Comparison of ENCODE assay signal across 38 cellular contexts in the genomic region with DNA sequence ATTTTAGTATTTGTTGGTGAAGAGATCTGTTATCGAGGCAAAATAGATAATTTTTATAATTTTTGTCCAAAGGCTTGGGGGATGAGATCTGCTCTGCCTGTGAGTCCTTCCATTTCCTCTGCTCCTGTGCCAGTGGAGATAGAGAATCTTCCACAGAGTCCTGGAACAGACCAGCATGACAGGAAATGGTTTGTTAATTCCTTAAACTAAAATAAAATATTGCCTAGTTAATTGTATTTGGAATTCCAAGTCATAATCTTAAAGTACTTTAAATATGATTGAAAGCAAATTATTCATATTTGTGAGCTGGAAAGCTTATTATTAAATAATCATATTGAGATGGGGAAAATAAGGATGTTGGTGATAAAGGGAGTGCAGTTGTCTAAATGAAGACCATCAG.
"Had no signal": no experiment of that assay in that cellular context is flagged by ENCODE, and none has a peak within 500 bp of the region (broad histone marks: within the 10 kb centered on the region; RNA-seq: fewer than 3 reads in every experiment).

No MANE protein-coding gene starts in this region.

- H3K27me3 ChIP-seq: ascending aorta, cardiac muscle cell had no signal

- H3K36me3 ChIP-seq: cardiac muscle cell had no signal

- H3K4me1 ChIP-seq: ascending aorta had no signal

- H3K4me3 Mint-ChIP-seq: activated CD4-positive, alpha-beta memory T cell treated with anti-CD3 and anti-CD28 coated beads, Interleukin-2, amount 10 ng/mL, durations not matched to agents 7 days and 5 days; activated CD4-positive, alpha-beta T cell treated with anti-CD3 and anti-CD28 coated beads for 36 hours; activated CD4-positive, alpha-beta T cell treated with anti-CD3 and anti-CD28 coated beads, Interleukin-2, amount 10 ng/mL, durations not matched to agents 7 days and 5 days; activated CD8-positive, alpha-beta memory T cell treated with anti-CD3 and anti-CD28 coated beads, Interleukin-2, amount 10 ng/mL, durations not matched to agents 7 days and 5 days; activated CD8-positive, alpha-beta T cell treated with anti-CD3 and anti-CD28 coated beads, Interleukin-2, amount 10 ng/mL, durations not matched to agents 7 days and 5 days; activated naive CD4-positive, alpha-beta T cell treated with anti-CD3 and anti-CD28 coated beads, Interleukin-2, amount 10 ng/mL, durations not matched to agents 7 days and 5 days; activated naive CD4-positive, alpha-beta T cell treated with anti-CD3 and anti-CD28 coated beads, Interleukin-2, amount 50 U/mL, for 24 hours; activated naive CD8-positive, alpha-beta T cell; activated naive CD8-positive, alpha-beta T cell treated with anti-CD3 and anti-CD28 coated beads, Interleukin-2, amount 10 ng/mL, durations not matched to agents 7 days and 5 days; activated naive CD8-positive, alpha-beta T cell treated with anti-CD3 and anti-CD28 coated beads, Interleukin-2, amount 50 U/mL, for 24 hours; activated T-cell treated with anti-CD3 and anti-CD28 coated beads, Interleukin-2, amount 50 U/mL, for 24 hours; brain; central memory CD8-positive, alpha-beta T cell; T-helper 1 cell treated with Interleukin-12 subunit alpha and Interleukin-12 subunit beta and Interleukin-4 antibody, amounts not matched to agents 30 μg/mL and 1 μg/mL, for 36 hours; T-helper 2 cell treated with Interferon-gamma antibody and Interleukin-4, amounts not matched to agents 5 μg/mL and 100 μg/mL, for 36 hours; WTC11 had no signal

- DNase-seq: activated CD4-positive, alpha-beta memory T cell treated with anti-CD3 and anti-CD28 coated beads, Interleukin-2, amount 10 ng/mL, durations not matched to agents 7 days and 5 days; activated CD4-positive, alpha-beta T cell treated with anti-CD3 and anti-CD28 coated beads for 1 hour; activated CD4-positive, alpha-beta T cell treated with anti-CD3 and anti-CD28 coated beads for 36 hours; activated CD4-positive, alpha-beta T cell treated with anti-CD3 and anti-CD28 coated beads for 48 hours; activated CD4-positive, alpha-beta T cell treated with anti-CD3 and anti-CD28 coated beads, Interleukin-2, amount 10 ng/mL, durations not matched to agents 7 days and 5 days; activated CD4-positive, alpha-beta T cell treated with anti-CD3 and anti-CD28 coated beads, Interleukin-2, amount 50 U/mL, for 48 hours; activated CD4-positive, CD25-positive, alpha-beta regulatory T cell; activated CD8-positive, alpha-beta memory T cell treated with anti-CD3 and anti-CD28 coated beads for 24 hours; activated CD8-positive, alpha-beta memory T cell treated with anti-CD3 and anti-CD28 coated beads, Interleukin-2, amount 10 ng/mL, durations not matched to agents 7 days and 5 days; activated CD8-positive, alpha-beta memory T cell treated with anti-CD3 and anti-CD28 coated beads, Interleukin-2, amount 50 U/mL, for 48 hours; activated CD8-positive, alpha-beta T cell treated with anti-CD3 and anti-CD28 coated beads, Interleukin-2, amount 10 ng/mL, durations not matched to agents 7 days and 5 days; activated effector memory CD4-positive, alpha-beta T cell treated with Interleukin-2 at 50 U/mL for 16 hours; activated gamma-delta T cell; activated naive CD4-positive, alpha-beta T cell treated with anti-CD3 and anti-CD28 coated beads, Interleukin-2, amount 10 ng/mL, durations not matched to agents 7 days and 5 days; activated naive CD4-positive, alpha-beta T cell treated with Interleukin-2 at 50 U/mL for 16 hours; activated naive CD8-positive, alpha-beta T cell treated with anti-CD3 and anti-CD28 coated beads, Interleukin-2, amount 10 ng/mL, durations not matched to agents 7 days and 5 days; activated naive CD8-positive, alpha-beta T cell treated with anti-CD3 and anti-CD28 coated beads, Interleukin-2, amount 50 U/mL, for 24 hours; activated T-cell treated with anti-CD3 and anti-CD28 coated beads, Interleukin-2, amount 50 U/mL, for 24 hours; activated T-cell treated with anti-CD3 and anti-CD28 coated beads, Interleukin-2, amount 50 U/mL, for 48 hours; amygdala; anterior cingulate cortex; caudate nucleus; cerebellar nuclear complex; T-helper 2 cell; T-helper 9 cell; WERI-Rb-1 had no signal

- ATAC-seq: activated CD4-positive, alpha-beta T cell treated with anti-CD3 and anti-CD28 coated beads for 36 hours; activated CD4-positive, CD25-positive, alpha-beta regulatory T cell treated with anti-CD3 and anti-CD28 coated beads, Interleukin-2, amount 50 U/mL, for 24 hours; activated CD8-positive, alpha-beta memory T cell treated with anti-CD3 and anti-CD28 coated beads, Interleukin-2, amount 10 ng/mL, durations not matched to agents 7 days and 5 days; activated CD8-positive, alpha-beta T cell treated with anti-CD3 and anti-CD28 coated beads, Interleukin-2, amount 10 ng/mL, durations not matched to agents 7 days and 5 days; activated naive CD8-positive, alpha-beta T cell treated with anti-CD3 and anti-CD28 coated beads, Interleukin-2, amount 50 U/mL, for 24 hours; WTC11 had no signal

- H3K9me3 ChIP-seq: ascending aorta had no signal

- H3K4me3 ChIP-seq: ascending aorta, cardiac muscle cell had no signal

- FAIRE-seq: bronchial epithelial cell had no signal

- H3K27ac Mint-ChIP-seq: activated CD4-positive, alpha-beta memory T cell treated with anti-CD3 and anti-CD28 coated beads, Interleukin-2, amount 10 ng/mL, durations not matched to agents 7 days and 5 days; activated CD4-positive, alpha-beta T cell treated with anti-CD3 and anti-CD28 coated beads for 36 hours; activated CD4-positive, alpha-beta T cell treated with anti-CD3 and anti-CD28 coated beads, Interleukin-2, amount 10 ng/mL, durations not matched to agents 7 days and 5 days; activated CD8-positive, alpha-beta memory T cell treated with anti-CD3 and anti-CD28 coated beads, Interleukin-2, amount 10 ng/mL, durations not matched to agents 7 days and 5 days; activated CD8-positive, alpha-beta T cell treated with anti-CD3 and anti-CD28 coated beads, Interleukin-2, amount 10 ng/mL, durations not matched to agents 7 days and 5 days; activated naive CD4-positive, alpha-beta T cell treated with anti-CD3 and anti-CD28 coated beads, Interleukin-2, amount 10 ng/mL, durations not matched to agents 7 days and 5 days; activated naive CD4-positive, alpha-beta T cell treated with anti-CD3 and anti-CD28 coated beads, Interleukin-2, amount 50 U/mL, for 24 hours; activated naive CD8-positive, alpha-beta T cell; activated naive CD8-positive, alpha-beta T cell treated with anti-CD3 and anti-CD28 coated beads, Interleukin-2, amount 10 ng/mL, durations not matched to agents 7 days and 5 days; activated naive CD8-positive, alpha-beta T cell treated with anti-CD3 and anti-CD28 coated beads, Interleukin-2, amount 50 U/mL, for 24 hours; activated T-cell treated with anti-CD3 and anti-CD28 coated beads, Interleukin-2, amount 50 U/mL, for 24 hours; activated T-helper 2 cell treated with anti-CD3 and anti-CD28 coated beads, Interferon-gamma antibody, Interleukin-2, Interleukin-4, amounts not matched to agents 10 μg/mL and 5 μg/mL and 100 μg/mL, durations not matched to agents 14 hours and 24 hours and 36 hours; T-helper 1 cell treated with Interleukin-12 subunit alpha and Interleukin-12 subunit beta and Interleukin-4 antibody, amounts not matched to agents 30 μg/mL and 1 μg/mL, for 36 hours; T-helper 2 cell treated with Interferon-gamma antibody and Interleukin-4, amounts not matched to agents 5 μg/mL and 100 μg/mL, for 36 hours had no signal

- H3K4me1 Mint-ChIP-seq: activated CD4-positive, alpha-beta memory T cell treated with anti-CD3 and anti-CD28 coated beads, Interleukin-2, amount 10 ng/mL, durations not matched to agents 7 days and 5 days; activated CD4-positive, alpha-beta T cell treated with anti-CD3 and anti-CD28 coated beads for 36 hours; activated CD4-positive, alpha-beta T cell treated with anti-CD3 and anti-CD28 coated beads, Interleukin-2, amount 10 ng/mL, durations not matched to agents 7 days and 5 days; activated CD8-positive, alpha-beta memory T cell treated with anti-CD3 and anti-CD28 coated beads, Interleukin-2, amount 10 ng/mL, durations not matched to agents 7 days and 5 days; activated naive CD4-positive, alpha-beta T cell treated with anti-CD3 and anti-CD28 coated beads, Interleukin-2, amount 10 ng/mL, durations not matched to agents 7 days and 5 days; activated naive CD4-positive, alpha-beta T cell treated with anti-CD3 and anti-CD28 coated beads, Interleukin-2, amount 50 U/mL, for 24 hours; activated naive CD8-positive, alpha-beta T cell treated with anti-CD3 and anti-CD28 coated beads, Interleukin-2, amount 10 ng/mL, durations not matched to agents 7 days and 5 days; activated naive CD8-positive, alpha-beta T cell treated with anti-CD3 and anti-CD28 coated beads, Interleukin-2, amount 50 U/mL, for 24 hours; brain; central memory CD8-positive, alpha-beta T cell; WTC11 had no signal

- H3K9me3 Mint-ChIP-seq: activated CD4-positive, alpha-beta memory T cell treated with anti-CD3 and anti-CD28 coated beads, Interleukin-2, amount 10 ng/mL, durations not matched to agents 7 days and 5 days; activated CD4-positive, alpha-beta T cell treated with anti-CD3 and anti-CD28 coated beads, Interleukin-2, amount 10 ng/mL, durations not matched to agents 7 days and 5 days; activated naive CD4-positive, alpha-beta T cell treated with anti-CD3 and anti-CD28 coated beads, Interleukin-2, amount 10 ng/mL, durations not matched to agents 7 days and 5 days; activated naive CD4-positive, alpha-beta T cell treated with anti-CD3 and anti-CD28 coated beads, Interleukin-2, amount 50 U/mL, for 24 hours; activated naive CD8-positive, alpha-beta T cell treated with anti-CD3 and anti-CD28 coated beads, Interleukin-2, amount 10 ng/mL, durations not matched to agents 7 days and 5 days; activated naive CD8-positive, alpha-beta T cell treated with anti-CD3 and anti-CD28 coated beads, Interleukin-2, amount 50 U/mL, for 24 hours; activated T-cell treated with anti-CD3 and anti-CD28 coated beads, Interleukin-2, amount 50 U/mL, for 24 hours; activated T-helper 2 cell treated with anti-CD3 and anti-CD28 coated beads, Interferon-gamma antibody, Interleukin-2, Interleukin-4, amounts not matched to agents 10 μg/mL and 5 μg/mL and 100 μg/mL, durations not matched to agents 14 hours and 24 hours and 36 hours; brain; central memory CD8-positive, alpha-beta T cell; T-helper 1 cell treated with Interleukin-12 subunit alpha and Interleukin-12 subunit beta and Interleukin-4 antibody, amounts not matched to agents 30 μg/mL and 1 μg/mL, for 36 hours; T-helper 2 cell treated with Interferon-gamma antibody and Interleukin-4, amounts not matched to agents 5 μg/mL and 100 μg/mL, for 36 hours; WTC11 had no signal

- H3K27me3 Mint-ChIP-seq: activated CD4-positive, alpha-beta T cell treated with anti-CD3 and anti-CD28 coated beads for 36 hours; activated CD4-positive, alpha-beta T cell treated with anti-CD3 and anti-CD28 coated beads, Interleukin-2, amount 10 ng/mL, durations not matched to agents 7 days and 5 days; activated CD8-positive, alpha-beta memory T cell treated with anti-CD3 and anti-CD28 coated beads, Interleukin-2, amount 10 ng/mL, durations not matched to agents 7 days and 5 days; activated naive CD4-positive, alpha-beta T cell treated with anti-CD3 and anti-CD28 coated beads, Interleukin-2, amount 10 ng/mL, durations not matched to agents 7 days and 5 days; activated naive CD4-positive, alpha-beta T cell treated with anti-CD3 and anti-CD28 coated beads, Interleukin-2, amount 50 U/mL, for 24 hours; activated naive CD8-positive, alpha-beta T cell; activated naive CD8-positive, alpha-beta T cell treated with anti-CD3 and anti-CD28 coated beads, Interleukin-2, amount 10 ng/mL, durations not matched to agents 7 days and 5 days; activated naive CD8-positive, alpha-beta T cell treated with anti-CD3 and anti-CD28 coated beads, Interleukin-2, amount 50 U/mL, for 24 hours; activated T-cell treated with anti-CD3 and anti-CD28 coated beads, Interleukin-2, amount 50 U/mL, for 24 hours; brain; central memory CD8-positive, alpha-beta T cell had no signal
